ENCODE assay signal across 21 cellular contexts in the genomic region with DNA sequence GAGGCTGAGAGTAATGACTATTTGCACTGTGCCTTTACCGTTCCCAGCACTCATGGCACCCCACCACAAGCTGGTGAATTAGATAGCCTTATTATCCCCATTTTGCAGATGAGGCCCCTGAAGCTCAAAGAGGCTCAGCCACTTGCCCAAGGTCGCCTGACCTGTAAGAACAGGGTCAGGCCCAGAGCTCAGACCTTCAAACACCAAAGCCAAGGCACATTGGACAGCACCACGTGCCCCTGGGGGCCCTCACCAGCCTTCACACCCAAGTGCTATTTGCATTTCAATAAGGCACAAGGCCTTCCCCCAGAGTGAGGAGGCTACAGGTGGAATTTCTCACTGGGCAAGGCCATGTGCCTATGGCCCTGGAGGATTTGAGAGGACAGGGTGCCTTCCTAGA. TPM values are rescaled to one million over a fixed set of nuclear protein-coding genes. Genes with fewer than 3 reads are reported as not detected.
DNase-seq lines count a peak whose midpoint lies in the region; ATAC-seq, FAIRE-seq and TF ChIP-seq lines count a peak whose summit lies in the region.
"Had no signal": no experiment of that assay in that cellular context is flagged by ENCODE, and none has a peak within 500 bp of the region (broad histone marks: within the 10 kb centered on the region; RNA-seq: fewer than 3 reads in every experiment).

No MANE protein-coding gene starts in this region.

- no peak for TF ChIP-seq POLR2A in IMR-90 (IDR thresholded peaks at IDR 0.05; ENCODE audit: low read depth, low read length)
- TF ChIP-seq POLR2A in H1 (IDR thresholded peaks at IDR 0.05; ENCODE audit: control extremely low read depth in 1 of 2, low read depth in 2 of 2, low read length in 2 of 2) = no peak

- no peak overlapping the region for H3K23ac ChIP-seq in IMR-90 (ENCODE audit: low read depth, low read length)
- H3K23ac ChIP-seq in H1 (ENCODE audit: insufficient read length) = no peak overlapping the region
- H3K23ac ChIP-seq in neuronal stem cell (ENCODE audit: low read depth, low read length, poor library complexity) = no peak overlapping the region

- no peaks in the 10 kb centered on the region for H3K36me3 Mint-ChIP-seq in GM23338 (ENCODE audit: low read depth)
- H3K36me3 Mint-ChIP-seq: IgD-negative memory B cell had no signal

- H4K8ac ChIP-seq in IMR-90 (ENCODE audit: low read depth in 2 of 2, low read length in 2 of 2) (no peak overlapping the region), H1 (ENCODE audit: extremely low read depth, insufficient read depth, low read length) (no peak overlapping the region), neuronal stem cell (ENCODE audit: low read depth, low read length) (no peak overlapping the region)

- no peak overlapping the region for H3K14ac ChIP-seq in IMR-90 (replicated peaks; ENCODE audit: low read depth, low read length)
- H3K14ac ChIP-seq in H1 (ENCODE audit: insufficient read length) = no peak overlapping the region
- no peak overlapping the region for H3K14ac ChIP-seq in neuronal stem cell (ENCODE audit: low read length)

- 75% methylated on average over 2 of the region's 3 CpGs; no CpG with 5 or more reads in 1 of the 2 experiments for WGBS in IMR-90 (ENCODE audit: extremely low coverage in 2 of 2, insufficient read length in 1 of 2), 2 experiments
- 69% methylated on average over 3 of the region's 3 CpGs; no CpG with 5 or more reads in 1 of the 2 experiments for WGBS in H1 (ENCODE audit: extremely low coverage in 1 of 2, insufficient coverage in 1 of 2, insufficient read length in 1 of 2, insufficient replicate concordance in 2 of 2, low coverage in 1 of 2, low lambda C conversion rate in 2 of 2, missing lambda C conversion rate in 1 of 2), 2 experiments
- no CpG with 5 or more reads among the region's 3 CpGs for WGBS in neuronal stem cell (ENCODE audit: extremely low coverage in 2 of 2, insufficient read length in 2 of 2, insufficient replicate concordance in 1 of 2), 2 donors

- H3K4me2 ChIP-seq in GM23338 (0 out of 2 replicates have a peak overlapping the region, but pooled peaks have one; percentile 48), IMR-90 (ENCODE audit: low read depth, low read length) (no peak overlapping the region), H1 (ENCODE audit: insufficient read depth in 1 of 2, low read depth in 2 of 2, low read length in 2 of 2) (no peak overlapping the region), neuronal stem cell (ENCODE audit: insufficient read depth, low read length, poor library complexity, severe bottlenecking) (no peak overlapping the region)

- H2AFZ ChIP-seq in GM23338 (0 out of 2 replicates have a peak overlapping the region, but pooled peaks have one; percentile 7), IMR-90 (replicated peaks; ENCODE audit: low read length, poor library complexity) (no peak overlapping the region), H1 (ENCODE audit: low read length) (no peak overlapping the region), neuronal stem cell (ENCODE audit: low read length) (no peak overlapping the region)

- no peak for FAIRE-seq in H1 (lab: Jason Lieb, UNC)
- FAIRE-seq: A204.1, D721Med had no signal

- H3K79me1 ChIP-seq in IMR-90 (ENCODE audit: low read depth in 1 of 2, low read length in 2 of 2) (no peaks in the 10 kb centered on the region), H1 (ENCODE audit: low read depth, low read length) (no peaks in the 10 kb centered on the region), neuronal stem cell (ENCODE audit: low read depth, low read length) (no peaks in the 10 kb centered on the region)

- no peaks in the 10 kb centered on the region for H3K36me3 ChIP-seq in GM23338 (ENCODE audit: insufficient read depth)
- no peaks in the 10 kb centered on the region for H3K36me3 ChIP-seq in IMR-90 (ENCODE audit: control insufficient read depth, insufficient read depth, low read length)
- H3K36me3 ChIP-seq in H1 (ENCODE audit: control insufficient read depth in 2 of 4, insufficient read depth in 4 of 4, low read length in 3 of 4) = no peaks in the 10 kb centered on the region
- no peaks in the 10 kb centered on the region for H3K36me3 ChIP-seq in neuronal stem cell (replicated peaks in 1 of 2; ENCODE audit: control insufficient read depth in 2 of 2, insufficient read depth in 2 of 2, low read length in 2 of 2)
- H3K36me3 ChIP-seq in upper lobe of right lung = no peaks in the 10 kb centered on the region

- no peak overlapping the region for H4K91ac ChIP-seq in IMR-90 (ENCODE audit: insufficient read depth, low read depth, low read length)
- H4K91ac ChIP-seq in H1 (replicated peaks; ENCODE audit: insufficient read length, low read length) = peak overlapping the region; percentile 27
- no peak overlapping the region for H4K91ac ChIP-seq in neuronal stem cell (ENCODE audit: low read depth, low read length, poor library complexity)

- ATAC-seq in GM23338 (peak; percentile 56), IMR-90 (ENCODE audit: low read depth) (no peak), upper lobe of right lung (no peak)

- H2BK5ac ChIP-seq in IMR-90 (ENCODE audit: low read depth, low read length, poor library complexity, severe bottlenecking) = no peak overlapping the region
- H2BK5ac ChIP-seq in H1 (ENCODE audit: low read depth, low read length) = no peak overlapping the region
- H2BK5ac ChIP-seq in neuronal stem cell (ENCODE audit: low read length) = no peak overlapping the region

- H4K5ac ChIP-seq in IMR-90 (ENCODE audit: low read depth, low read length) (no peak overlapping the region), H1 (ENCODE audit: insufficient read length, low read depth, low read length) (no peak overlapping the region)

- H2BK15ac ChIP-seq in IMR-90 (ENCODE audit: low read depth, low read length) (no peak overlapping the region; the same call in 2 of the 3 replicates), H1 (ENCODE audit: low read length) (peak overlapping the region; percentile 1; the same call in 1 of the 2 replicates), neuronal stem cell (ENCODE audit: low read length) (peak overlapping the region; percentile 30)

- TF ChIP-seq RAD21 in IMR-90 (IDR thresholded peaks at IDR 0.05; ENCODE audit: low read length) = no peak
- TF ChIP-seq RAD21 in H1 (IDR thresholded peaks at IDR 0.05 in 1 of 2, conservative IDR thresholded peaks at IDR 0.05 in 1 of 2; ENCODE audit: low read depth in 2 of 2, low read length in 2 of 2) = no peak

- H3K4me3 Mint-ChIP-seq in GM23338 = no peak overlapping the region
- H3K4me3 Mint-ChIP-seq: CD4-positive, alpha-beta T cell; H9; IgD-negative memory B cell had no signal

- no peak overlapping the region for H3K27ac Mint-ChIP-seq in GM23338
- H3K27ac Mint-ChIP-seq: CD4-positive, alpha-beta T cell; H9 had no signal

- no peak for TF ChIP-seq EP300 in H1 (IDR thresholded peaks at IDR 0.05; ENCODE audit: borderline replicate concordance in 1 of 2, low read depth in 2 of 2, low read length in 2 of 2)

- TF ChIP-seq CTCF in GM23338 (conservative IDR thresholded peaks at IDR 0.05; ENCODE audit: low read depth in 2 of 2) = no peak
- TF ChIP-seq CTCF in IMR-90 (conservative IDR thresholded peaks at IDR 0.05; ENCODE audit: low read depth, low read length) = no peak
- TF ChIP-seq CTCF in H1 (IDR thresholded peaks at IDR 0.05; ENCODE audit: control extremely low read depth in 1 of 3, insufficient read depth in 1 of 3, low read depth in 1 of 3, low read length in 3 of 3) = no peak
- no peak for TF ChIP-seq CTCF in upper lobe of right lung (IDR thresholded peaks at IDR 0.05)

- H3K23me2 ChIP-seq in H1 (ENCODE audit: low read depth, low read length) = no peaks in the 10 kb centered on the region

- in situ Hi-C loops in IMR-90 (cut with MboI; ENCODE audit: low sequenced_read_pairs) = no loop called here

- no peak for DNase-seq in GM23338 (ENCODE audit: low spot score)
- no peak for DNase-seq in IMR-90
- no peak for DNase-seq in H1 (ENCODE audit: low read depth in 1 of 2, low spot score in 2 of 2)
- DNase-seq in neuronal stem cell (ENCODE audit: low spot score) = no peak
- no peak for DNase-seq in upper lobe of right lung
- DNase-seq in glomerular visceral epithelial cell (ENCODE audit: extremely low spot score) = no peak
- DNase-seq in NCI-H1436 (lab: John Stamatoyannopoulos, UW) = no peak
- DNase-seq: ACHN; AML-193; Caco-2; CD4-positive, alpha-beta T cell; GF-D8; GOT3; H9; KG1 had no signal

- H2BK120ac ChIP-seq in IMR-90 (ENCODE audit: low read depth, low read length) = no peak overlapping the region
- H2BK120ac ChIP-seq in H1 (replicated peaks; ENCODE audit: low read depth, low read length) = no peak overlapping the region
- H2BK120ac ChIP-seq in neuronal stem cell (ENCODE audit: low read depth, low read length) = no peak overlapping the region

- H3K27me3 ChIP-seq in GM23338 (ENCODE audit: insufficient read depth) (no peaks in the 10 kb centered on the region), IMR-90 (ENCODE audit: control insufficient read depth, insufficient read depth, low read length) (peaks cover 12% of the 10 kb centered on the region), H1 (replicated peaks in 1 of 4; ENCODE audit: control insufficient read depth in 3 of 4, extremely low read depth in 1 of 4, insufficient read depth in 3 of 4, low read length in 3 of 4) (peaks cover 0 to 3% (median 0%) of the 10 kb centered on the region in 4 experiments; a peak in 3 of 7 replicates), neuronal stem cell (ENCODE audit: control insufficient read depth in 3 of 3, insufficient read depth in 3 of 3, low read depth in 1 of 3, low read length in 3 of 3) (peaks cover 0 to 31% (median 2%) of the 10 kb centered on the region in 3 experiments), upper lobe of right lung (no peaks in the 10 kb centered on the region)

- H3K18ac ChIP-seq in IMR-90 (ENCODE audit: low read depth, low read length) (no peak overlapping the region), H1 (ENCODE audit: extremely low read depth, low read length) (peak overlapping the region; percentile 15; the same call in 1 of the 2 replicates), neuronal stem cell (ENCODE audit: low read length) (peak overlapping the region; percentile 32)

- no peaks in the 10 kb centered on the region for H3K9me3 ChIP-seq in IMR-90 (ENCODE audit: control insufficient read depth, insufficient read depth, low read length)
- H3K9me3 ChIP-seq in H1 (ENCODE audit: insufficient read depth in 2 of 2, low read depth in 1 of 2, low read length in 1 of 2) = no peaks in the 10 kb centered on the region
- no peaks in the 10 kb centered on the region for H3K9me3 ChIP-seq in neuronal stem cell (replicated peaks in 1 of 2; ENCODE audit: control insufficient read depth in 2 of 2, insufficient read depth in 1 of 2, low read depth in 1 of 2, low read length in 2 of 2)
- H3K9me3 ChIP-seq in upper lobe of right lung = no peaks in the 10 kb centered on the region
- H3K9me3 ChIP-seq: Caco-2 had no signal

- H3K4me1 ChIP-seq in GM23338 (ENCODE audit: insufficient read depth) (peaks cover 15% of the 10 kb centered on the region), IMR-90 (ENCODE audit: control insufficient read depth, insufficient read depth, low read length) (peaks cover 3% of the 10 kb centered on the region; the same call in 1 of the 2 replicates), H1 (replicated peaks in 1 of 4; ENCODE audit: control insufficient read depth in 3 of 4, insufficient read depth in 4 of 4, low read length in 3 of 4) (peaks cover 1 to 11% (median 6%) of the 10 kb centered on the region in 4 experiments; a peak in 5 of 7 replicates), neuronal stem cell (ENCODE audit: control insufficient read depth in 2 of 2, insufficient read depth in 1 of 2, low read depth in 1 of 2, low read length in 2 of 2) (peaks cover 0 to 18% of the 10 kb centered on the region in 2 donors), upper lobe of right lung (no peaks in the 10 kb centered on the region)

- no peaks in the 10 kb centered on the region; the same call in 1 of the 2 replicates for H3K9me1 ChIP-seq in IMR-90 (ENCODE audit: insufficient read depth, low read length)

- H3K79me2 ChIP-seq in GM23338 (replicated peaks; ENCODE audit: insufficient read depth) (no peaks in the 10 kb centered on the region), H1 (ENCODE audit: control insufficient read depth in 1 of 2, insufficient read depth in 2 of 2, low read length in 2 of 2) (no peaks in the 10 kb centered on the region)

- intact Hi-C loops in IMR-90 (cut with micrococcal nuclease) = no loop called here
- intact Hi-C loops in upper lobe of right lung (cut with DNase I) = no loop called here

- BruUV-seq in IMR-90 (replicated peaks; lab: Mats Ljungman, UMichigan) = no TSS peak

- H3K27ac ChIP-seq in GM23338 (ENCODE audit: low read depth) (no peak overlapping the region), IMR-90 (ENCODE audit: insufficient read depth, low read length) (no peak overlapping the region), H1 (ENCODE audit: low read depth, low read length) (no peak overlapping the region), neuronal stem cell (replicated peaks; ENCODE audit: low read length) (no peak overlapping the region), upper lobe of right lung (no peak overlapping the region)
- H3K27ac ChIP-seq: C4-2B, HL-60 had no signal

- H3K27me3 Mint-ChIP-seq in GM23338 (ENCODE audit: insufficient read depth, low read depth, poor library complexity) = peaks cover 11% of the 10 kb centered on the region
- H3K27me3 Mint-ChIP-seq: CD4-positive, alpha-beta T cell had no signal

- dilution Hi-C loops in IMR-90 (cut with HindIII; ENCODE audit: low sequenced_read_pairs, unreplicated experiment) = no loop called here

- H2BK12ac ChIP-seq in H1 (ENCODE audit: low read depth, low read length) (peak overlapping the region; percentile 82; the same call in 1 of the 2 replicates), neuronal stem cell (ENCODE audit: low read length) (no peak overlapping the region)

- CTCF ChIA-PET in IMR-90 (lab: Yijun Ruan, JAX) (interaction anchor here (0.6 kb wide), 1 partner anchor 20 kb away, joined by 3 read pairs; no protein-coding TSS in a partner anchor), H1 (lab: Charles Lee; ENCODE audit: partially characterized antibody) (interaction anchor here (0.6 to 4.2 kb wide), 9 partner anchors 10 to 129 kb away, joined by 3 to 14 read pairs (median 10); a partner anchor contains a TSS)

- H3F3A ChIP-seq in GM23338 (replicated peaks; ENCODE audit: low read depth) = no peaks in the 10 kb centered on the region; the same call in 1 of the 2 replicates

- H2BK20ac ChIP-seq in IMR-90 (ENCODE audit: low read depth, low read length) (no peak overlapping the region), H1 (ENCODE audit: low read length) (peak overlapping the region; percentile 52; the same call in 1 of the 2 replicates)

- H3K9me3 Mint-ChIP-seq in GM23338 = no peaks in the 10 kb centered on the region
- H3K9me3 Mint-ChIP-seq: CD4-positive, alpha-beta T cell; H9; IgD-negative memory B cell had no signal

- H3K4me3 ChIP-seq in GM23338 (no peak overlapping the region), IMR-90 (ENCODE audit: insufficient read depth, low read depth, low read length) (no peak overlapping the region), H1 (ENCODE audit: extremely low read depth in 1 of 4, insufficient read depth in 2 of 4, low read depth in 3 of 4, low read length in 4 of 4) (no peak overlapping the region), neuronal stem cell (ENCODE audit: low read length in 2 of 2) (no peak overlapping the region), upper lobe of right lung (no peak overlapping the region)

- H4K20me1 ChIP-seq in GM23338 (replicated peaks; ENCODE audit: insufficient read depth) (no peaks in the 10 kb centered on the region), IMR-90 (ENCODE audit: insufficient read depth, low read length) (no peaks in the 10 kb centered on the region), H1 (replicated peaks in 1 of 2; ENCODE audit: control insufficient read depth in 1 of 2, insufficient read depth in 2 of 2, low read length in 2 of 2) (no peaks in the 10 kb centered on the region)

- H3K9ac ChIP-seq in IMR-90 (ENCODE audit: low read depth, low read length) (no peak overlapping the region), H1 (replicated peaks in 1 of 4; ENCODE audit: extremely low read depth in 1 of 4, low read depth in 3 of 4, low read length in 3 of 4) (no peak overlapping the region), neuronal stem cell (ENCODE audit: low read depth, low read length, poor library complexity) (no peak overlapping the region)

- H3K4ac ChIP-seq in IMR-90 (ENCODE audit: low read depth, low read length) (no peak overlapping the region), H1 (replicated peaks; ENCODE audit: insufficient read length, low read depth, low read length) (no peak overlapping the region), neuronal stem cell (ENCODE audit: low read length) (no peak overlapping the region)

- H3K56ac ChIP-seq in IMR-90 (ENCODE audit: extremely low read depth, insufficient read depth, low read length) = no peak overlapping the region
- H3K56ac ChIP-seq in H1 (replicated peaks; ENCODE audit: insufficient read length, low read depth, low read length) = no peak overlapping the region

- H2AK5ac ChIP-seq in IMR-90 (ENCODE audit: low read depth, low read length) (no peak overlapping the region), H1 (ENCODE audit: low read depth, low read length) (no peak overlapping the region), neuronal stem cell (ENCODE audit: low read depth, low read length) (peak overlapping the region; percentile 15)

- peaks cover 35% of the 10 kb centered on the region for H3K4me1 Mint-ChIP-seq in GM23338
- H3K4me1 Mint-ChIP-seq: IgD-negative memory B cell had no signal

- H2AK9ac ChIP-seq in IMR-90 (replicated peaks; ENCODE audit: low read depth, low read length, poor library complexity) = peak overlapping the region; percentile 72

- POLR2A ChIA-PET in IMR-90 (lab: Charles Lee; ENCODE audit: unreplicated experiment) (no interaction called here), H1 (lab: Charles Lee; ENCODE audit: partially characterized antibody) (interaction anchor here (0.8 to 2.1 kb wide), 10 partner anchors 10 to 548 kb away, joined by 3 to 10 read pairs (median 4); a partner anchor contains a TSS)

- H3K9me2 ChIP-seq in GM23338 (ENCODE audit: insufficient read depth) = no peaks in the 10 kb centered on the region

RNA-seq across cellular contexts. Expression of a gene that starts 14.2 kb away (rescaled TPM):
- 40.9 and 48.3 TPM in 2 replicates for total RNA-seq in GM23338 (2014; rRNA removed; shearing (Covaris generic))
- 22.2 and 24.3 TPM in 2 replicates for polyA plus RNA-seq in GM23338 (2016; fragmentation: Nextera tagmentation; extraction: Ambion mirVana)
- 0.72 and 1.1 TPM in 2 replicates for total RNA-seq in IMR-90 (2012; rRNA removed)
- 1.7 and 1.8 TPM in 2 replicates for polyA plus RNA-seq in IMR-90 (2012; rRNA removed)
- polyA plus RNA-seq in IMR-90 (2012; cell fraction: cytosol; rRNA removed) = 1.6 and 1.7 TPM in 2 replicates
- 3.0 and 3.3 TPM in 2 replicates for polyA plus RNA-seq in IMR-90 (2012; cell fraction: nucleus; rRNA removed; ENCODE audit: low replicate concordance)
- total RNA-seq in H1 (2021; fragmentation: NEBNext Ultra II Directional; extraction: Animal tissue kit (Norgen Biotek cat#: 25700)) = 62.2 and 64.0 TPM in 2 replicates
- polyA plus RNA-seq in H1 (2011; rRNA removed) = 31.5 and 33.8 TPM in 2 replicates
- polyA plus RNA-seq in H1 (2011; cell fraction: cytosol; rRNA removed) = 19.4 TPM
- 20.4 TPM for polyA plus RNA-seq in H1 (2011; cell fraction: nucleus; rRNA removed)
- 43.4 to 53.5 TPM (median 48.5 TPM) in 4 replicates for polyA plus RNA-seq in H1 (2012, experiment 1 of 2)
- 48.0 TPM for polyA plus RNA-seq in H1 (2012, experiment 2 of 2)
- polyA plus RNA-seq in H1 (2013, experiment 1 of 2) = 38.7 TPM
- polyA plus RNA-seq in H1 (2013, experiment 2 of 2) = 37.7 TPM
- 7.2 and 7.4 TPM in 2 replicates for polyA minus RNA-seq in H1 (2011; rRNA and poly(A)+ RNA removed)
- 24.7 TPM for polyA minus RNA-seq in H1 (2011; cell fraction: cytosol; rRNA and poly(A)+ RNA removed)
- 17.3 TPM for polyA minus RNA-seq in H1 (2011; cell fraction: nucleus; rRNA and poly(A)+ RNA removed)
- polyA plus RNA-seq in neuronal stem cell (2013, experiment 1 of 2) = 0.39 TPM
- 0.39 TPM for polyA plus RNA-seq in neuronal stem cell (2013, experiment 2 of 2)
- total RNA-seq in upper lobe of right lung = 11.5 TPM
- total RNA-seq: CD4-positive, alpha-beta T cell; HT1080 had no signal
- polyA plus RNA-seq: IgD-negative memory B cell had no signal

RNA-seq across cellular contexts. Expression of a gene that starts 16.5 kb away (rescaled TPM):
- 4.0 and 5.2 TPM in 2 replicates for total RNA-seq in GM23338 (2014; rRNA removed; shearing (Covaris generic))
- polyA plus RNA-seq in GM23338 (2016; fragmentation: Nextera tagmentation; extraction: Ambion mirVana) (9.1 and 10.6 TPM in 2 replicates), IMR-90 (2012; rRNA removed) (0.32 and 0.34 TPM in 2 replicates), H1 (2011; rRNA removed) (23.4 and 24.6 TPM in 2 replicates)
- total RNA-seq in IMR-90 (2012; rRNA removed) (under 0.01 and 0.18 TPM in 2 replicates), upper lobe of right lung (not detected)
- polyA plus RNA-seq in IMR-90 (2012; cell fraction: cytosol; rRNA removed) = 0.50 and 0.60 TPM in 2 replicates
- polyA plus RNA-seq in IMR-90 (2012; cell fraction: nucleus; rRNA removed; ENCODE audit: low replicate concordance) = 0.12 and 0.18 TPM in 2 replicates
- total RNA-seq in H1 (2021; fragmentation: NEBNext Ultra II Directional; extraction: Animal tissue kit (Norgen Biotek cat#: 25700)) = 4.6 and 5.2 TPM in 2 replicates
- polyA plus RNA-seq in H1 (2011; cell fraction: cytosol; rRNA removed) = 18.1 TPM
- polyA plus RNA-seq in H1 (2011; cell fraction: nucleus; rRNA removed) = 11.5 TPM
- 7.1 to 11.5 TPM (median 9.3 TPM) in 4 replicates for polyA plus RNA-seq in H1 (2012, experiment 1 of 2)
- 8.3 TPM for polyA plus RNA-seq in H1 (2012, experiment 2 of 2)
- polyA plus RNA-seq in H1 (2013, experiment 1 of 2) = 3.1 TPM
- polyA plus RNA-seq in H1 (2013, experiment 2 of 2) = 3.5 TPM
- 7.7 and 9.4 TPM in 2 replicates for polyA minus RNA-seq in H1 (2011; rRNA and poly(A)+ RNA removed)
- 2.9 TPM for polyA minus RNA-seq in H1 (2011; cell fraction: cytosol; rRNA and poly(A)+ RNA removed)
- 6.3 TPM for polyA minus RNA-seq in H1 (2011; cell fraction: nucleus; rRNA and poly(A)+ RNA removed)
- polyA plus RNA-seq in neuronal stem cell (2013, experiment 1 of 2) = 2.2 TPM
- polyA plus RNA-seq in neuronal stem cell (2013, experiment 2 of 2) = 2.8 TPM
- total RNA-seq: Caco-2; CD4-positive, alpha-beta T cell; HT1080 had no signal
- polyA plus RNA-seq: IgD-negative memory B cell had no signal

RNA-seq across cellular contexts. Expression of a gene that starts 38.1 kb away (rescaled TPM):
- 0.56 TPM in 1 of 2 replicates, not detected in the other for total RNA-seq in GM23338 (2014; rRNA removed; shearing (Covaris generic))
- polyA plus RNA-seq in GM23338 (2016; fragmentation: Nextera tagmentation; extraction: Ambion mirVana) (not detected in 2 replicates), IMR-90 (2012; rRNA removed) (0.60 and 1.0 TPM in 2 replicates), H1 (2011; rRNA removed) (0.53 and 1.4 TPM in 2 replicates)
- total RNA-seq in IMR-90 (2012; rRNA removed) (under 0.01 and 0.18 TPM in 2 replicates), upper lobe of right lung (0.84 TPM)
- polyA plus RNA-seq in IMR-90 (2012; cell fraction: cytosol; rRNA removed) = 0.21 and 0.42 TPM in 2 replicates
- 0.94 and 1.4 TPM in 2 replicates for polyA plus RNA-seq in IMR-90 (2012; cell fraction: nucleus; rRNA removed; ENCODE audit: low replicate concordance)
- total RNA-seq in H1 (2021; fragmentation: NEBNext Ultra II Directional; extraction: Animal tissue kit (Norgen Biotek cat#: 25700)) = 0.98 and 1.4 TPM in 2 replicates
- 0.87 TPM for polyA plus RNA-seq in H1 (2011; cell fraction: cytosol; rRNA removed)
- 1.2 TPM for polyA plus RNA-seq in H1 (2011; cell fraction: nucleus; rRNA removed)
- polyA plus RNA-seq in H1 (2012, experiment 1 of 2) = 1.3 to 2.4 TPM (median 2.3 TPM) in 4 replicates
- polyA plus RNA-seq in H1 (2012, experiment 2 of 2) = not detected
- 0.26 TPM for polyA plus RNA-seq in H1 (2013, experiment 1 of 2)
- polyA plus RNA-seq in H1 (2013, experiment 2 of 2) = 0.26 TPM
- polyA minus RNA-seq in H1 (2011; rRNA and poly(A)+ RNA removed) = 0.76 and 0.83 TPM in 2 replicates
- not detected for polyA minus RNA-seq in H1 (2011; cell fraction: cytosol; rRNA and poly(A)+ RNA removed)
- polyA minus RNA-seq in H1 (2011; cell fraction: nucleus; rRNA and poly(A)+ RNA removed) = 0.60 TPM
- polyA plus RNA-seq in neuronal stem cell (2013, experiment 1 of 2) = 1.2 TPM
- 1.3 TPM for polyA plus RNA-seq in neuronal stem cell (2013, experiment 2 of 2)
- total RNA-seq: HT1080 had no signal
